ENCODE assay signal across 8 cellular contexts in genomic region chr7:23298885-23299769, GRCh38. TPM values are rescaled to one million over a fixed set of nuclear protein-coding genes. Genes with fewer than 3 reads are reported as not detected.
A peak's percentile ranks its signal among the peaks of the same experiment; 100 is the strongest.
DNase-seq lines count a peak whose midpoint lies in the region; ATAC-seq and TF ChIP-seq lines count a peak whose summit lies in the region.

Gene MALSU1, plus strand, starts transcription at chr7:23299339. Its CDS starts 14 bp downstream, at chr7:23299353.

- peak within 1 kb of the TSS; percentile 94 for H3K9ac ChIP-seq in smooth muscle cell (ENCODE audit: low read depth)

- ATAC-seq in GM18909 (IDR thresholded peaks at IDR 0.05; ENCODE audit: poor library complexity, unreplicated experiment) (peak; percentile 100), HG03175 (IDR thresholded peaks at IDR 0.05; ENCODE audit: unreplicated experiment) (peak; percentile 99), WTC11 (peak; percentile 98)

- H4K20me1 ChIP-seq in smooth muscle cell (ENCODE audit: low read depth): peaks cover 7% of the 10 kb centered on the region

- CTCF ChIA-PET in AG04450 (lab: Charles Lee) (interaction anchor here (1.0 kb wide), 2 partner anchors 27 to 37 kb away, joined by 3 to 5 read pairs; no protein-coding TSS in a partner anchor), WTC11 (lab: Charles Lee) (interaction anchor here (2.1 kb wide), 1 partner anchor 26 kb away, joined by 20 read pairs; no protein-coding TSS in a partner anchor)

- peaks cover 5% of the 10 kb centered on the region for H3F3A ChIP-seq in smooth muscle cell (ENCODE audit: low read depth)

- no peaks in the 10 kb centered on the region; the same call in 1 of the 2 replicates for H3K9me3 ChIP-seq in AG04450 (ENCODE audit: control insufficient read depth, insufficient read depth, low read length)
- no peaks in the 10 kb centered on the region for H3K9me3 ChIP-seq in smooth muscle cell (replicated peaks; ENCODE audit: low read depth)

- H3K27ac ChIP-seq in AG04450 (ENCODE audit: low read depth, low read length): peak within 1 kb of the TSS; percentile 82
- peak within 1 kb of the TSS; percentile 83 for H3K27ac ChIP-seq in smooth muscle cell (ENCODE audit: low read depth)

- no peaks in the 10 kb centered on the region for H3K9me3 Mint-ChIP-seq in WTC11

- TF ChIP-seq CTCF in AG04450 (IDR thresholded peaks at IDR 0.05; ENCODE audit: low read depth, low read length): no peak
- no peak for TF ChIP-seq CTCF in WTC11 (IDR thresholded peaks at IDR 0.05)
- TF ChIP-seq CTCF in cardiac fibroblast (IDR thresholded peaks at IDR 0.05; ENCODE audit: low read depth, low read length): no peak
- no peak for TF ChIP-seq CTCF in smooth muscle cell (IDR thresholded peaks at IDR 0.05; ENCODE audit: borderline replicate concordance, insufficient read depth, poor library complexity, severe bottlenecking)

- H2AFZ ChIP-seq in smooth muscle cell (ENCODE audit: low read depth): peak within 1 kb of the TSS; percentile 100

- H3K4me1 Mint-ChIP-seq in WTC11: peaks cover 16% of the 10 kb centered on the region

- POLR2A ChIA-PET in AG04450 (lab: Yijun Ruan, JAX) (interaction anchor here (0.7 to 1.2 kb wide), 3 partner anchors 17 to 131 kb away, joined by 3 to 5 read pairs (median 3); no protein-coding TSS in a partner anchor), WTC11 (lab: Charles Lee) (interaction anchor here (0.5 to 0.6 kb wide), 4 partner anchors 85 to 187 kb away, joined by 3 to 8 read pairs (median 4); no protein-coding TSS in a partner anchor)

- peak within 1 kb of the TSS; percentile 91 for H3K4me3 Mint-ChIP-seq in WTC11

- peak; percentile 90 for DNase-seq in AG04450 (ENCODE audit: low read depth, low spot score)
- peak; percentile 99 for DNase-seq in NCI-H226
- DNase-seq in WTC11 (ENCODE audit: low spot score): peak; percentile 95
- DNase-seq in cardiac fibroblast (ENCODE audit: low read depth in 2 of 2): peak; percentile 97 to 98
- DNase-seq in iPS-NIHi7 (ENCODE audit: extremely low spot score): peak; percentile 98
- DNase-seq in smooth muscle cell (lab: John Stamatoyannopoulos, UW; ENCODE audit: unreplicated experiment): peak; percentile 74

- H3K27me3 Mint-ChIP-seq in WTC11 (ENCODE audit: low read depth): peaks cover 13% of the 10 kb centered on the region

- H3K4me2 ChIP-seq in smooth muscle cell: peak within 1 kb of the TSS; percentile 99

- peaks cover 50% of the 10 kb centered on the region for H3K79me2 ChIP-seq in smooth muscle cell (ENCODE audit: low read depth)

- peak within 1 kb of the TSS; percentile 93 for H3K27ac Mint-ChIP-seq in WTC11

- no peaks in the 10 kb centered on the region for H3K36me3 ChIP-seq in smooth muscle cell (ENCODE audit: low read depth)

- 4% methylated on average over 59 of the region's 59 CpGs for WGBS in smooth muscle cell (ENCODE audit: low lambda C conversion rate)

- peaks cover 18% of the 10 kb centered on the region for H3K36me3 Mint-ChIP-seq in WTC11

- H3K4me1 ChIP-seq in smooth muscle cell (ENCODE audit: low read depth): peaks cover 12% of the 10 kb centered on the region

- peak within 1 kb of the TSS; percentile 96 for H3K4me3 ChIP-seq in AG04450 (ENCODE audit: low read depth, low read length)
- peak within 1 kb of the TSS; percentile 93 to 96 for H3K4me3 ChIP-seq in cardiac fibroblast (replicated peaks in 1 of 2; ENCODE audit: low read depth in 2 of 2, low read length in 2 of 2)
- H3K4me3 ChIP-seq in smooth muscle cell: peak within 1 kb of the TSS; percentile 99

- H3K27me3 ChIP-seq in AG04450 (ENCODE audit: control insufficient read depth, insufficient read depth, low read length): no peaks in the 10 kb centered on the region
- no peaks in the 10 kb centered on the region for H3K27me3 ChIP-seq in smooth muscle cell (ENCODE audit: low read depth)

TF ChIP-seq in WTC11, 78 proteins besides CTCF, POLR2A, EP300 and RAD21 (continues in another document):
- TF ChIP-seq, protein P1, sequence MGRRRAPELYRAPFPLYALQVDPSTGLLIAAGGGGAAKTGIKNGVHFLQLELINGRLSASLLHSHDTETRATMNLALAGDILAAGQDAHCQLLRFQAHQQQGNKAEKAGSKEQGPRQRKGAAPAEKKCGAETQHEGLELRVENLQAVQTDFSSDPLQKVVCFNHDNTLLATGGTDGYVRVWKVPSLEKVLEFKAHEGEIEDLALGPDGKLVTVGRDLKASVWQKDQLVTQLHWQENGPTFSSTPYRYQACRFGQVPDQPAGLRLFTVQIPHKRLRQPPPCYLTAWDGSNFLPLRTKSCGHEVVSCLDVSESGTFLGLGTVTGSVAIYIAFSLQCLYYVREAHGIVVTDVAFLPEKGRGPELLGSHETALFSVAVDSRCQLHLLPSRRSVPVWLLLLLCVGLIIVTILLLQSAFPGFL (CRISPR knock-in tag; IDR thresholded peaks at IDR 0.05; ENCODE audit: borderline replicate concordance): 0 out of 2 replicates have a peak, but pooled peaks have one; percentile 37
- TF ChIP-seq SOX15 (CRISPR knock-in tag; IDR thresholded peaks at IDR 0.05) (no peak), USF1 (CRISPR knock-in tag; IDR thresholded peaks at IDR 0.05) (peak; percentile 27; the same call in 1 of the 2 replicates), TP53 (CRISPR knock-in tag; IDR thresholded peaks at IDR 0.05) (no peak), MYBL2 (CRISPR knock-in tag; IDR thresholded peaks at IDR 0.05) (peak; percentile 69), FOXP1 (CRISPR knock-in tag; IDR thresholded peaks at IDR 0.05; ENCODE audit: borderline replicate concordance) (peak; percentile 55; the same call in 1 of the 2 replicates), ATF2 (CRISPR knock-in tag; IDR thresholded peaks at IDR 0.05; ENCODE audit: borderline replicate concordance, low read depth) (0 out of 2 replicates have a peak, but pooled peaks have one; percentile 19), NFE2L1 (CRISPR knock-in tag; IDR thresholded peaks at IDR 0.05) (0 out of 2 replicates have a peak, but pooled peaks have one; percentile 50), ESRRA (CRISPR knock-in tag; IDR thresholded peaks at IDR 0.05; ENCODE audit: borderline replicate concordance) (peak; percentile 72; the same call in 1 of the 2 replicates), TEAD4 (CRISPR knock-in tag; IDR thresholded peaks at IDR 0.05) (no peak), ZNF317 (CRISPR knock-in tag; IDR thresholded peaks at IDR 0.05; ENCODE audit: borderline replicate concordance, low read depth) (0 out of 2 replicates have a peak, but pooled peaks have one; percentile 26)
- TF ChIP-seq, protein P2, sequence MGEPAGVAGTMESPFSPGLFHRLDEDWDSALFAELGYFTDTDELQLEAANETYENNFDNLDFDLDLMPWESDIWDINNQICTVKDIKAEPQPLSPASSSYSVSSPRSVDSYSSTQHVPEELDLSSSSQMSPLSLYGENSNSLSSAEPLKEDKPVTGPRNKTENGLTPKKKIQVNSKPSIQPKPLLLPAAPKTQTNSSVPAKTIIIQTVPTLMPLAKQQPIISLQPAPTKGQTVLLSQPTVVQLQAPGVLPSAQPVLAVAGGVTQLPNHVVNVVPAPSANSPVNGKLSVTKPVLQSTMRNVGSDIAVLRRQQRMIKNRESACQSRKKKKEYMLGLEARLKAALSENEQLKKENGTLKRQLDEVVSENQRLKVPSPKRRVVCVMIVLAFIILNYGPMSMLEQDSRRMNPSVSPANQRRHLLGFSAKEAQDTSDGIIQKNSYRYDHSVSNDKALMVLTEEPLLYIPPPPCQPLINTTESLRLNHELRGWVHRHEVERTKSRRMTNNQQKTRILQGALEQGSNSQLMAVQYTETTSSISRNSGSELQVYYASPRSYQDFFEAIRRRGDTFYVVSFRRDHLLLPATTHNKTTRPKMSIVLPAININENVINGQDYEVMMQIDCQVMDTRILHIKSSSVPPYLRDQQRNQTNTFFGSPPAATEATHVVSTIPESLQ (CRISPR knock-in tag; IDR thresholded peaks at IDR 0.05): no peak
- TF ChIP-seq, protein P3, sequence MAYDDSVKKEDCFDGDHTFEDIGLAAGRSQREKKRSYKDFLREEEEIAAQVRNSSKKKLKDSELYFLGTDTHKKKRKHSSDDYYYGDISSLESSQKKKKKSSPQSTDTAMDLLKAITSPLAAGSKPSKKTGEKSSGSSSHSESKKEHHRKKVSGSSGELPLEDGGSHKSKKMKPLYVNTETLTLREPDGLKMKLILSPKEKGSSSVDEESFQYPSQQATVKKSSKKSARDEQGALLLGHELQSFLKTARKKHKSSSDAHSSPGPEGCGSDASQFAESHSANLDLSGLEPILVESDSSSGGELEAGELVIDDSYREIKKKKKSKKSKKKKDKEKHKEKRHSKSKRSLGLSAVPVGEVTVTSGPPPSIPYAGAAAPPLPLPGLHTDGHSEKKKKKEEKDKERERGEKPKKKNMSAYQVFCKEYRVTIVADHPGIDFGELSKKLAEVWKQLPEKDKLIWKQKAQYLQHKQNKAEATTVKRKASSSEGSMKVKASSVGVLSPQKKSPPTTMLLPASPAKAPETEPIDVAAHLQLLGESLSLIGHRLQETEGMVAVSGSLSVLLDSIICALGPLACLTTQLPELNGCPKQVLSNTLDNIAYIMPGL (CRISPR knock-in tag; IDR thresholded peaks at IDR 0.05): peak; percentile 92; the same call in 1 of the 2 replicates

RNA-seq across cellular contexts. Expression of gene MALSU1, which starts in this region (rescaled TPM):
- 66.8 and 82.2 TPM in 2 replicates for polyA plus RNA-seq in AG04450 (2011; rRNA removed)
- 21.3 and 40.9 TPM in 2 replicates for polyA minus RNA-seq in AG04450 (2011; rRNA and poly(A)+ RNA removed)
- total RNA-seq in WTC11 (2021): 75.2 to 81.5 TPM (median 81.4 TPM) in 3 replicates
- total RNA-seq in smooth muscle cell: 77.7 and 89.8 TPM in 2 replicates
- polyA plus RNA-seq in smooth muscle cell: 107 and 110 TPM in 2 replicates

Comparison
In these comparisons a context has a peak if more than half of its experiments do, and no peak if none do; other contexts are left out.
1. Peak in every context shown above with its lines: DNase-seq, ATAC-seq, H3K4me3 ChIP-seq and H3K27ac ChIP-seq.